Comparison of ENCODE assay signal across 24 cellular contexts in genomic region chr11:111837366-111837891, GRCh38.
"Had no signal": no experiment of that assay in that cellular context is flagged by ENCODE, and none has a peak within 500 bp of the region (broad histone marks: within the 10 kb centered on the region; RNA-seq: fewer than 3 reads in every experiment).

No MANE protein-coding gene starts in this region.

- H3K9me3 Mint-ChIP-seq: activated CD4-positive, alpha-beta T cell treated with anti-CD3 and anti-CD28 coated beads, Interleukin-2, amount 10 ng/mL, durations not matched to agents 24 days and 14 days; activated T-cell treated with anti-CD3 and anti-CD28 coated beads, Interleukin-2, amount 50 U/mL, for 4 hours; naive thymus-derived CD8-positive, alpha-beta T cell had no signal

- H3K27me3 ChIP-seq: adrenal gland, breast epithelium, pancreas, sigmoid colon, tibial nerve had no signal

- ATAC-seq: activated T-cell treated with anti-CD3 and anti-CD28 coated beads, Interleukin-2, amount 50 U/mL, for 4 hours; esophagus mucosa; naive thymus-derived CD8-positive, alpha-beta T cell; pancreas had no signal

- H3K27me3 Mint-ChIP-seq: activated CD4-positive, alpha-beta T cell treated with anti-CD3 and anti-CD28 coated beads, Interleukin-2, amount 10 ng/mL, durations not matched to agents 24 days and 14 days; naive thymus-derived CD8-positive, alpha-beta T cell had no signal

- H3K4me3 ChIP-seq: adrenal gland, breast epithelium, pancreas, sigmoid colon, tibial nerve had no signal

- H3K4me1 ChIP-seq: breast epithelium, pancreas had no signal

- DNase-seq: activated CD4-positive, alpha-beta T cell treated with anti-CD3 and anti-CD28 coated beads, Interleukin-2, amount 10 ng/mL, durations not matched to agents 24 days and 14 days; activated CD4-positive, CD25-positive, alpha-beta regulatory T cell; activated CD8-positive, alpha-beta memory T cell treated with anti-CD3 and anti-CD28 coated beads, Interleukin-2, amount 50 U/mL, for 4 hours; activated CD8-positive, alpha-beta T cell treated with anti-CD3 and anti-CD28 coated beads, Interleukin-2, amount 10 ng/mL, durations not matched to agents 7 days and 5 days; activated effector memory CD4-positive, alpha-beta T cell treated with Interleukin-2 at 50 U/mL for 16 hours; activated naive CD4-positive, alpha-beta T cell treated with anti-CD3 and anti-CD28 coated beads, Interleukin-2, amount 50 U/mL, for 16 hours; activated T-cell treated with anti-CD3 and anti-CD28 coated beads, Interleukin-2, amount 50 U/mL, for 4 hours; adrenal gland; cerebellar nuclear complex; effector CD4-positive, alpha-beta T cell; naive thymus-derived CD8-positive, alpha-beta T cell; pancreas; sigmoid colon; stimulated activated CD4-positive, alpha-beta T cell treated with anti-CD3 and anti-CD28 coated beads, Interleukin-12 subunit alpha, Interleukin-12 subunit beta, amount 100 ng/mL, for 4 hours; stimulated activated CD4-positive, alpha-beta T cell treated with anti-CD3 and anti-CD28 coated beads, Interleukin-1b, Interleukin-23, amount 100 ng/mL, for 48 hours; stimulated activated CD8-positive, alpha-beta memory T cell treated with anti-CD3 and anti-CD28 coated beads, Interleukin-4, amount 100 ng/mL, for 48 hours; stimulated activated naive CD4-positive, alpha-beta T cell treated with Interleukin-2 at 50 U/mL for 16 hours; substantia nigra; T1000 had no signal

- H3K27ac Mint-ChIP-seq: activated CD4-positive, alpha-beta T cell treated with anti-CD3 and anti-CD28 coated beads, Interleukin-2, amount 10 ng/mL, durations not matched to agents 24 days and 14 days; activated CD8-positive, alpha-beta T cell treated with anti-CD3 and anti-CD28 coated beads, Interleukin-2, amount 10 ng/mL, durations not matched to agents 7 days and 5 days; naive thymus-derived CD8-positive, alpha-beta T cell had no signal

- H3K4me3 Mint-ChIP-seq: activated CD4-positive, alpha-beta T cell treated with anti-CD3 and anti-CD28 coated beads, Interleukin-2, amount 10 ng/mL, durations not matched to agents 24 days and 14 days; activated CD8-positive, alpha-beta T cell treated with anti-CD3 and anti-CD28 coated beads, Interleukin-2, amount 10 ng/mL, durations not matched to agents 7 days and 5 days; activated T-cell treated with anti-CD3 and anti-CD28 coated beads, Interleukin-2, amount 50 U/mL, for 4 hours; naive thymus-derived CD8-positive, alpha-beta T cell had no signal

- H3K9me3 ChIP-seq: adrenal gland, breast epithelium, pancreas, sigmoid colon, tibial nerve had no signal

- FAIRE-seq: astrocyte, pancreas, urothelium cell line had no signal

- H3K27ac ChIP-seq: adrenal gland, pancreas, sigmoid colon had no signal

- H3K36me3 ChIP-seq: breast epithelium had no signal
